In the genomic region with DNA sequence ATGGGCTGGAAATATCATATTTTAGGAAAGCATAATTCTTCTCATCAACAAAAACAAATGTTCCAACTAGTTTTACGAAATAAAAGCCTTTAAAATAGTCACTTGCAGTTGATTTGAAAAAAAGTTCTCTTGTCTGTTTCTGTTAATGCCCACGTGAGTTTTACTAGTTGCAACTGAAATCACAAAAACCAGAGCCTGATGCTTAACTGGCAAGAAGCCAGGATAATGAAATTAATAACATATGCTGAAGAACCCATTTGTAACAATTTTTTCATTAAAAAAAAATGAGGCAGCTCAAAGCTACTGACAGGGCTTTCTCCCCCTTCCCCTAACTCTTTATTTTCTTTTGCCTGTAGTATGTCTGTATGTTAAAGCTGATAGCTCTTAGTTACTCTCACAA, we compare ENCODE assay signal across 22 cellular contexts.
DNase-seq lines count a peak whose midpoint lies in the region; ATAC-seq, FAIRE-seq and TF ChIP-seq lines count a peak whose summit lies in the region.
"Had no signal": no experiment of that assay in that cellular context is flagged by ENCODE, and none has a peak within 500 bp of the region (broad histone marks: within the 10 kb centered on the region; RNA-seq: fewer than 3 reads in every experiment).

No MANE protein-coding gene starts in this region.

- CTCF ChIA-PET in K562 (lab: Yijun Ruan, JAX; ENCODE audit: low intra/inter-chr PET ratio): no interaction called here

- H3K9ac ChIP-seq in K562 (ENCODE audit: insufficient read depth in 1 of 2, low read depth in 2 of 2, low read length in 2 of 2): no peak overlapping the region
- H3K9ac ChIP-seq: BLaER1 had no signal

- no peak for TF ChIP-seq CTCF in HFF-Myc (IDR thresholded peaks at IDR 0.05; ENCODE audit: low read depth, low read length, missing control alignments)
- no peak for TF ChIP-seq CTCF in K562 (IDR thresholded peaks at IDR 0.05 in 2 of 3, conservative IDR thresholded peaks at IDR 0.05 in 1 of 3; ENCODE audit: insufficient read depth in 2 of 3, low read depth in 1 of 3, low read length in 3 of 3)
- TF ChIP-seq CTCF in hepatocyte (IDR thresholded peaks at IDR 0.05; ENCODE audit: poor library complexity): no peak
- no peak for TF ChIP-seq CTCF in osteoblast (IDR thresholded peaks at IDR 0.05; ENCODE audit: extremely low read depth, low read depth, low read length)
- TF ChIP-seq CTCF in GM13976 (IDR thresholded peaks at IDR 0.05; ENCODE audit: borderline replicate concordance, control extremely low read depth, extremely low read depth, insufficient read depth, missing control alignments): no peak

- no peak for TF ChIP-seq POLR2A in K562 (conservative IDR thresholded peaks at IDR 0.05)

- H4K20me1 ChIP-seq in K562 (replicated peaks; ENCODE audit: control insufficient read depth, insufficient read depth, low read length) (no peaks in the 10 kb centered on the region), hepatocyte (ENCODE audit: insufficient read depth, poor library complexity, severe bottlenecking) (no peaks in the 10 kb centered on the region), osteoblast (ENCODE audit: insufficient read depth, low read length) (no peaks in the 10 kb centered on the region)
- H4K20me1 ChIP-seq: BLaER1 had no signal

- no peaks in the 10 kb centered on the region for H3K36me3 ChIP-seq in K562 (ENCODE audit: control insufficient read depth, insufficient read depth, low read length)
- no peaks in the 10 kb centered on the region for H3K36me3 ChIP-seq in hepatocyte (replicated peaks; ENCODE audit: insufficient read depth, low read depth)
- H3K36me3 ChIP-seq in osteoblast (ENCODE audit: insufficient read depth, low read length): no peaks in the 10 kb centered on the region
- no peaks in the 10 kb centered on the region for H3K36me3 ChIP-seq in H7 (replicated peaks; ENCODE audit: control insufficient read depth, insufficient read depth, low read length)
- H3K36me3 ChIP-seq: BLaER1, Peyer's patch, SJCRH30 had no signal

- no peak for FAIRE-seq in K562 (lab: Jason Lieb, UNC)

- no peaks in the 10 kb centered on the region for H3K9me1 ChIP-seq in K562 (ENCODE audit: control insufficient read depth, insufficient read depth, low read length)

- BruUV-seq in K562 (replicated peaks; lab: Mats Ljungman, UMichigan): no TSS peak

- H3K9me3 ChIP-seq in K562 (replicated peaks; ENCODE audit: control insufficient read depth, insufficient read depth, low read depth, low read length): no peaks in the 10 kb centered on the region
- H3K9me3 ChIP-seq in hepatocyte (ENCODE audit: low read depth): no peaks in the 10 kb centered on the region
- H3K9me3 ChIP-seq in osteoblast (ENCODE audit: low read depth, low read length): no peaks in the 10 kb centered on the region
- H3K9me3 ChIP-seq: BLaER1, Caco-2, Peyer's patch, SJCRH30 had no signal

- ATAC-seq in K562 (no peak), HG03097 (IDR thresholded peaks at IDR 0.05; ENCODE audit: low FRiP score, unreplicated experiment) (no peak)

- no peak for TF ChIP-seq RAD21 in K562 (CRISPR knock-in tag; conservative IDR thresholded peaks at IDR 0.05 in 1 of 2, IDR thresholded peaks at IDR 0.05 in 1 of 2)

- no peak overlapping the region for H3K4me3 ChIP-seq in HFF-Myc (replicated peaks; ENCODE audit: low read depth, low read length)
- H3K4me3 ChIP-seq in K562: no peak overlapping the region
- H3K4me3 ChIP-seq in hepatocyte: no peak overlapping the region
- no peak overlapping the region for H3K4me3 ChIP-seq in osteoblast (ENCODE audit: insufficient read depth, low read length)
- no peak overlapping the region for H3K4me3 ChIP-seq in H7 (ENCODE audit: insufficient read depth, low read depth, low read length)
- H3K4me3 ChIP-seq: BLaER1, Peyer's patch, SJCRH30 had no signal

- H2AFZ ChIP-seq in K562 (ENCODE audit: low read depth, low read length) (no peak overlapping the region), hepatocyte (no peak overlapping the region), osteoblast (ENCODE audit: low read length) (no peak overlapping the region)

- H3K27me3 ChIP-seq in K562 (ENCODE audit: control insufficient read depth in 2 of 2, insufficient read depth in 2 of 2, low read length in 2 of 2): no peaks in the 10 kb centered on the region
- no peaks in the 10 kb centered on the region for H3K27me3 ChIP-seq in hepatocyte
- peaks cover 3% of the 10 kb centered on the region for H3K27me3 ChIP-seq in osteoblast (ENCODE audit: insufficient read depth, low read length)
- H3K27me3 ChIP-seq in H7 (ENCODE audit: control insufficient read depth, insufficient read depth, low read length): no peaks in the 10 kb centered on the region
- H3K27me3 ChIP-seq: BLaER1, Peyer's patch, SJCRH30 had no signal

- no peaks in the 10 kb centered on the region for H3K4me1 ChIP-seq in K562 (replicated peaks in 1 of 2; ENCODE audit: control insufficient read depth in 2 of 2, insufficient read depth in 2 of 2, low read length in 2 of 2)
- no peaks in the 10 kb centered on the region for H3K4me1 ChIP-seq in hepatocyte (ENCODE audit: insufficient read depth)
- no peaks in the 10 kb centered on the region for H3K4me1 ChIP-seq in osteoblast (ENCODE audit: insufficient read depth, low read length)
- H3K4me1 ChIP-seq: BLaER1, Caco-2, Peyer's patch had no signal

- intact Hi-C loops in K562 (cut with micrococcal nuclease): no loop called here

- in situ Hi-C loops in K562 (cut with MboI): no loop called here
- in situ Hi-C loops in GM13976 (cut with MboI; ENCODE audit: low sequenced_read_pairs, unreplicated experiment): no loop called here

- WGBS in K562 (ENCODE audit: insufficient coverage, low coverage, missing lambda C conversion rate): 3% methylated on average over 2 of the region's 2 CpGs
- 42% methylated on average over 2 of the region's 2 CpGs for WGBS in hepatocyte (ENCODE audit: low lambda C conversion rate, missing lambda C conversion rate)

- POLR2A ChIA-PET in K562 (lab: Yijun Ruan, JAX): no interaction called here

- H3K9me2 ChIP-seq in hepatocyte (replicated peaks; ENCODE audit: insufficient read depth): no peaks in the 10 kb centered on the region

- H3K4me2 ChIP-seq in K562 (ENCODE audit: insufficient read depth, low read length) (no peak overlapping the region), hepatocyte (peak overlapping the region; percentile 15), osteoblast (ENCODE audit: insufficient read depth, low read length) (no peak overlapping the region)
- H3K4me2 ChIP-seq: BLaER1 had no signal

- H3K79me2 ChIP-seq in K562 (ENCODE audit: control insufficient read depth, insufficient read depth, low read length) (no peaks in the 10 kb centered on the region), hepatocyte (no peaks in the 10 kb centered on the region), osteoblast (ENCODE audit: insufficient read depth, low read length) (no peaks in the 10 kb centered on the region)

- H3K27ac ChIP-seq in K562 (ENCODE audit: extremely low read depth, low read depth, low read length) (no peak overlapping the region), hepatocyte (no peak overlapping the region), osteoblast (ENCODE audit: low read depth, low read length) (no peak overlapping the region)
- H3K27ac ChIP-seq: BLaER1, Peyer's patch, SJCRH30 had no signal

- no peak for TF ChIP-seq EP300 in K562 (IDR thresholded peaks at IDR 0.05; ENCODE audit: low read length)

- peak; percentile 66 for DNase-seq in HFF-Myc (ENCODE audit: extremely low read depth, low read depth)
- no peak for DNase-seq in K562 (ENCODE audit: extremely low read depth in 1 of 4, low spot score in 3 of 4)
- DNase-seq in hepatocyte (ENCODE audit: low spot score): no peak
- DNase-seq in osteoblast (ENCODE audit: insufficient read length, low spot score, missing footprints): peak; percentile 39
- no peak for DNase-seq in GM13976 (ENCODE audit: low spot score)
- no peak for DNase-seq in H7
- DNase-seq: Caco-2; CD4-positive, alpha-beta T cell; DMS 273 treated with DMSO at 0.1 percent for 48 hours; DMS79 treated with DMSO at 0.1 percent for 48 hours; H9; KG1; NCI-H1092 treated with DMSO at 0.1 percent for 48 hours; NCI-H1436 treated with DMSO at 0.1 percent for 48 hours; NCI-H2029; NCI-H345; NCI-H524; NCI-H82; Peyer's patch; SJCRH30 had no signal

TF ChIP-seq in K562, 482 proteins besides CTCF, POLR2A, EP300 and RAD21:
- no peak for TF ChIP-seq ZNF143 (CRISPR knock-in tag; IDR thresholded peaks at IDR 0.05)
- peak; percentile 34; the same call in 1 of the 2 replicates for TF ChIP-seq NFIC (IDR thresholded peaks at IDR 0.05)

Comparison
In these comparisons a context has a peak if more than half of its experiments do, and no peak if none do; other contexts are left out.
1. DNase-seq: peak in HFF-Myc (single experiment) and osteoblast (single experiment); none in K562 (0 of 4), hepatocyte (single experiment), GM13976 (single experiment) and H7 (single experiment).